Comparison of ENCODE assay signal across 1 cellular context in genomic region chr11:112024778-112025678, GRCh38.
A peak's percentile ranks its signal among the peaks of the same experiment; 100 is the strongest.
TF ChIP-seq lines count a peak whose summit lies in the region.

DLAT (plus strand) TSS chr11:112025408; CDS start chr11:112025473, 65 bp downstream.

TF ChIP-seq in K562, 482 proteins besides CTCF, POLR2A, EP300 and RAD21 (continued from another document and continues in another):
- TF ChIP-seq, protein P1, sequence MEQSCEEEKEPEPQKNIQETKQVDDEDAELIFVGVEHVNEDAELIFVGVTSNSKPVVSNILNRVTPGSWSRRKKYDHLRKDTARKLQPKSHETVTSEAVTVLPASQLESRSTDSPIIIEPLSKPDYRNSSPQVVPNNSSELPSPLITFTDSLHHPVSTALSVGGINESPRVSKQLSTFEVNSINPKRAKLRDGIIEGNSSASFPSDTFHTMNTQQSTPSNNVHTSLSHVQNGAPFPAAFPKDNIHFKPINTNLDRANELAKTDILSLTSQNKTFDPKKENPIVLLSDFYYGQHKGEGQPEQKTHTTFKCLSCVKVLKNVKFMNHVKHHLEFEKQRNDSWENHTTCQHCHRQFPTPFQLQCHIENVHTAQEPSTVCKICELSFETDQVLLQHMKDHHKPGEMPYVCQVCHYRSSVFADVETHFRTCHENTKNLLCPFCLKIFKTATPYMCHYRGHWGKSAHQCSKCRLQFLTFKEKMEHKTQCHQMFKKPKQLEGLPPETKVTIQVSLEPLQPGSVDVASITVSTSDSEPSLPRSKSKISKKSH (CRISPR knock-in tag; IDR thresholded peaks at IDR 0.05) = no peak
- peak; percentile 54; the same call in 1 of the 2 replicates for TF ChIP-seq ZNF12 (CRISPR knock-in tag; IDR thresholded peaks at IDR 0.05)
- TF ChIP-seq, protein P2, sequence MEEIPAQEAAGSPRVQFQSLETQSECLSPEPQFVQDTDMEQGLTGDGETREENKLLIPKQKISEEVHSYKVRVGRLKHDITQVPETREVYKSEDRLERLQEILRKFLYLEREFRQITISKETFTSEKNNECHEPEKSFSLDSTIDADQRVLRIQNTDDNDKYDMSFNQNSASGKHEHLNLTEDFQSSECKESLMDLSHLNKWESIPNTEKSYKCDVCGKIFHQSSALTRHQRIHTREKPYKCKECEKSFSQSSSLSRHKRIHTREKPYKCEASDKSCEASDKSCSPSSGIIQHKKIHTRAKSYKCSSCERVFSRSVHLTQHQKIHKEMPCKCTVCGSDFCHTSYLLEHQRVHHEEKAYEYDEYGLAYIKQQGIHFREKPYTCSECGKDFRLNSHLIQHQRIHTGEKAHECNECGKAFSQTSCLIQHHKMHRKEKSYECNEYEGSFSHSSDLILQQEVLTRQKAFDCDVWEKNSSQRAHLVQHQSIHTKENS (CRISPR knock-in tag; IDR thresholded peaks at IDR 0.05) = 0 out of 2 replicates have a peak, but pooled peaks have one; percentile 26
- no peak for TF ChIP-seq CBX2 (IDR thresholded peaks at IDR 0.05; ENCODE audit: insufficient read depth, low read length, poor library complexity, severe bottlenecking)
- no peak for TF ChIP-seq CBFB (CRISPR knock-in tag; IDR thresholded peaks at IDR 0.05)
- TF ChIP-seq, protein P3, sequence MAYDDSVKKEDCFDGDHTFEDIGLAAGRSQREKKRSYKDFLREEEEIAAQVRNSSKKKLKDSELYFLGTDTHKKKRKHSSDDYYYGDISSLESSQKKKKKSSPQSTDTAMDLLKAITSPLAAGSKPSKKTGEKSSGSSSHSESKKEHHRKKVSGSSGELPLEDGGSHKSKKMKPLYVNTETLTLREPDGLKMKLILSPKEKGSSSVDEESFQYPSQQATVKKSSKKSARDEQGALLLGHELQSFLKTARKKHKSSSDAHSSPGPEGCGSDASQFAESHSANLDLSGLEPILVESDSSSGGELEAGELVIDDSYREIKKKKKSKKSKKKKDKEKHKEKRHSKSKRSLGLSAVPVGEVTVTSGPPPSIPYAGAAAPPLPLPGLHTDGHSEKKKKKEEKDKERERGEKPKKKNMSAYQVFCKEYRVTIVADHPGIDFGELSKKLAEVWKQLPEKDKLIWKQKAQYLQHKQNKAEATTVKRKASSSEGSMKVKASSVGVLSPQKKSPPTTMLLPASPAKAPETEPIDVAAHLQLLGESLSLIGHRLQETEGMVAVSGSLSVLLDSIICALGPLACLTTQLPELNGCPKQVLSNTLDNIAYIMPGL (CRISPR knock-in tag; IDR thresholded peaks at IDR 0.05) = peak; percentile 82
- TF ChIP-seq MAZ (CRISPR knock-in tag; conservative IDR thresholded peaks at IDR 0.05 in 1 of 2, IDR thresholded peaks at IDR 0.05 in 1 of 2) = peak; percentile 85 to 86; a peak in 3 of 4 replicates
- peak in 1 of 2 experiments; percentile 54; a peak in 1 of 4 replicates for TF ChIP-seq SRF (CRISPR knock-in tag; IDR thresholded peaks at IDR 0.05)
- TF ChIP-seq, protein P4, sequence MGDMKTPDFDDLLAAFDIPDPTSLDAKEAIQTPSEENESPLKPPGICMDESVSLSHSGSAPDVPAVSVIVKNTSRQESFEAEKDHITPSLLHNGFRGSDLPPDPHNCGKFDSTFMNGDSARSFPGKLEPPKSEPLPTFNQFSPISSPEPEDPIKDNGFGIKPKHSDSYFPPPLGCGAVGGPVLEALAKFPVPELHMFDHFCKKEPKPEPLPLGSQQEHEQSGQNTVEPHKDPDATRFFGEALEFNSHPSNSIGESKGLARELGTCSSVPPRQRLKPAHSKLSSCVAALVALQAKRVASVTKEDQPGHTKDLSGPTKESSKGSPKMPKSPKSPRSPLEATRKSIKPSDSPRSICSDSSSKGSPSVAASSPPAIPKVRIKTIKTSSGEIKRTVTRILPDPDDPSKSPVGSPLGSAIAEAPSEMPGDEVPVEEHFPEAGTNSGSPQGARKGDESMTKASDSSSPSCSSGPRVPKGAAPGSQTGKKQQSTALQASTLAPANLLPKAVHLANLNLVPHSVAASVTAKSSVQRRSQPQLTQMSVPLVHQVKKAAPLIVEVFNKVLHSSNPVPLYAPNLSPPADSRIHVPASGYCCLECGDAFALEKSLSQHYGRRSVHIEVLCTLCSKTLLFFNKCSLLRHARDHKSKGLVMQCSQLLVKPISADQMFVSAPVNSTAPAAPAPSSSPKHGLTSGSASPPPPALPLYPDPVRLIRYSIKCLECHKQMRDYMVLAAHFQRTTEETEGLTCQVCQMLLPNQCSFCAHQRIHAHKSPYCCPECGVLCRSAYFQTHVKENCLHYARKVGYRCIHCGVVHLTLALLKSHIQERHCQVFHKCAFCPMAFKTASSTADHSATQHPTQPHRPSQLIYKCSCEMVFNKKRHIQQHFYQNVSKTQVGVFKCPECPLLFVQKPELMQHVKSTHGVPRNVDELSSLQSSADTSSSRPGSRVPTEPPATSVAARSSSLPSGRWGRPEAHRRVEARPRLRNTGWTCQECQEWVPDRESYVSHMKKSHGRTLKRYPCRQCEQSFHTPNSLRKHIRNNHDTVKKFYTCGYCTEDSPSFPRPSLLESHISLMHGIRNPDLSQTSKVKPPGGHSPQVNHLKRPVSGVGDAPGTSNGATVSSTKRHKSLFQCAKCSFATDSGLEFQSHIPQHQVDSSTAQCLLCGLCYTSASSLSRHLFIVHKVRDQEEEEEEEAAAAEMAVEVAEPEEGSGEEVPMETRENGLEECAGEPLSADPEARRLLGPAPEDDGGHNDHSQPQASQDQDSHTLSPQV (IDR thresholded peaks at IDR 0.05) = 0 out of 2 replicates have a peak, but pooled peaks have one; percentile 18
- no peak; the same call in 1 of the 2 replicates for TF ChIP-seq KLF13 (tag; IDR thresholded peaks at IDR 0.05; ENCODE audit: borderline replicate concordance, low read depth)
- TF ChIP-seq ATF2 (CRISPR knock-in tag; IDR thresholded peaks at IDR 0.05) = no peak
- no peak for TF ChIP-seq ZNF77 (CRISPR knock-in tag; IDR thresholded peaks at IDR 0.05)
- no peak for TF ChIP-seq EHMT2 (IDR thresholded peaks at IDR 0.05)
- TF ChIP-seq ZFP36 (IDR thresholded peaks at IDR 0.05; ENCODE audit: low read depth, low read length, partially characterized antibody) = no peak
- TF ChIP-seq ZNF347 (CRISPR knock-in tag; IDR thresholded peaks at IDR 0.05; ENCODE audit: low read depth) = no peak
- no peak for TF ChIP-seq FOXA3 (CRISPR knock-in tag; conservative IDR thresholded peaks at IDR 0.05 in 1 of 2, IDR thresholded peaks at IDR 0.05 in 1 of 2)
- no peak for TF ChIP-seq ZSCAN29 (IDR thresholded peaks at IDR 0.05)
- peak; percentile 98 for TF ChIP-seq SUPT5H (IDR thresholded peaks at IDR 0.05)
- TF ChIP-seq, protein P5, sequence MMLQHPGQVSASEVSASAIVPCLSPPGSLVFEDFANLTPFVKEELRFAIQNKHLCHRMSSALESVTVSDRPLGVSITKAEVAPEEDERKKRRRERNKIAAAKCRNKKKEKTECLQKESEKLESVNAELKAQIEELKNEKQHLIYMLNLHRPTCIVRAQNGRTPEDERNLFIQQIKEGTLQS (IDR thresholded peaks at IDR 0.05) = peak; percentile 40; the same call in 1 of the 2 replicates
- TF ChIP-seq, protein P5 (CRISPR knock-in tag; conservative IDR thresholded peaks at IDR 0.05) = no peak
- TF ChIP-seq HNRNPK (IDR thresholded peaks at IDR 0.05; ENCODE audit: low read depth, low read length, poor library complexity, severe bottlenecking) = no peak
- peak; percentile 16 for TF ChIP-seq NCOA4 (IDR thresholded peaks at IDR 0.05; ENCODE audit: partially characterized antibody)
- no peak for TF ChIP-seq PREB (CRISPR knock-in tag; IDR thresholded peaks at IDR 0.05)
- TF ChIP-seq ZNF695 (CRISPR knock-in tag; IDR thresholded peaks at IDR 0.05) = no peak
- no peak for TF ChIP-seq ZNF699 (CRISPR knock-in tag; IDR thresholded peaks at IDR 0.05; ENCODE audit: insufficient replicate concordance)
- peak; percentile 88 for TF ChIP-seq SP1 (CRISPR knock-in tag; IDR thresholded peaks at IDR 0.05)
- no peak for TF ChIP-seq MCM2 (IDR thresholded peaks at IDR 0.05; ENCODE audit: low read depth)
- TF ChIP-seq, protein P6, sequence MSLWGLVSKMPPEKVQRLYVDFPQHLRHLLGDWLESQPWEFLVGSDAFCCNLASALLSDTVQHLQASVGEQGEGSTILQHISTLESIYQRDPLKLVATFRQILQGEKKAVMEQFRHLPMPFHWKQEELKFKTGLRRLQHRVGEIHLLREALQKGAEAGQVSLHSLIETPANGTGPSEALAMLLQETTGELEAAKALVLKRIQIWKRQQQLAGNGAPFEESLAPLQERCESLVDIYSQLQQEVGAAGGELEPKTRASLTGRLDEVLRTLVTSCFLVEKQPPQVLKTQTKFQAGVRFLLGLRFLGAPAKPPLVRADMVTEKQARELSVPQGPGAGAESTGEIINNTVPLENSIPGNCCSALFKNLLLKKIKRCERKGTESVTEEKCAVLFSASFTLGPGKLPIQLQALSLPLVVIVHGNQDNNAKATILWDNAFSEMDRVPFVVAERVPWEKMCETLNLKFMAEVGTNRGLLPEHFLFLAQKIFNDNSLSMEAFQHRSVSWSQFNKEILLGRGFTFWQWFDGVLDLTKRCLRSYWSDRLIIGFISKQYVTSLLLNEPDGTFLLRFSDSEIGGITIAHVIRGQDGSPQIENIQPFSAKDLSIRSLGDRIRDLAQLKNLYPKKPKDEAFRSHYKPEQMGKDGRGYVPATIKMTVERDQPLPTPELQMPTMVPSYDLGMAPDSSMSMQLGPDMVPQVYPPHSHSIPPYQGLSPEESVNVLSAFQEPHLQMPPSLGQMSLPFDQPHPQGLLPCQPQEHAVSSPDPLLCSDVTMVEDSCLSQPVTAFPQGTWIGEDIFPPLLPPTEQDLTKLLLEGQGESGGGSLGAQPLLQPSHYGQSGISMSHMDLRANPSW (CRISPR knock-in tag; IDR thresholded peaks at IDR 0.05) = peak; percentile 14; the same call in 1 of the 2 replicates
- no peak for TF ChIP-seq ZNF280A (IDR thresholded peaks at IDR 0.05; ENCODE audit: low read depth, partially characterized antibody)
- TF ChIP-seq DACH1 (IDR thresholded peaks at IDR 0.05; ENCODE audit: partially characterized antibody) = no peak
- TF ChIP-seq SMARCA5 (IDR thresholded peaks at IDR 0.05) = no peak
- TF ChIP-seq HMG20A (CRISPR knock-in tag; conservative IDR thresholded peaks at IDR 0.05) = no peak
- TF ChIP-seq FOXM1 (IDR thresholded peaks at IDR 0.05; ENCODE audit: low read depth) = no peak
- TF ChIP-seq FOXM1 (CRISPR knock-in tag; IDR thresholded peaks at IDR 0.05; ENCODE audit: low read depth) = 0 out of 2 replicates have a peak, but pooled peaks have one; percentile 39
- TF ChIP-seq NFIC (IDR thresholded peaks at IDR 0.05) = peak; percentile 58
- no peak for TF ChIP-seq PHB2 (IDR thresholded peaks at IDR 0.05; ENCODE audit: low read depth)
- peak; percentile 78 for TF ChIP-seq NR2C2 (CRISPR knock-in tag; IDR thresholded peaks at IDR 0.05)
- TF ChIP-seq NR2C2 (tag; IDR thresholded peaks at IDR 0.05) = peak; percentile 95
- no peak; the same call in 1 of the 2 replicates for TF ChIP-seq E2F3 (CRISPR knock-in tag; IDR thresholded peaks at IDR 0.05)
- TF ChIP-seq ZC3H8 (IDR thresholded peaks at IDR 0.05) = 0 out of 2 replicates have a peak, but pooled peaks have one; percentile 50
- peak; percentile 29 to 46; a peak in 2 of 4 replicates for TF ChIP-seq TEAD1 (CRISPR knock-in tag; IDR thresholded peaks at IDR 0.05)
- no peak for TF ChIP-seq ZNF133 (CRISPR knock-in tag; IDR thresholded peaks at IDR 0.05)
- no peak for TF ChIP-seq ZNF551 (CRISPR knock-in tag; IDR thresholded peaks at IDR 0.05)
- no peak for TF ChIP-seq ZNF41 (CRISPR knock-in tag; conservative IDR thresholded peaks at IDR 0.05)
- TF ChIP-seq ZNF639 (CRISPR knock-in tag; conservative IDR thresholded peaks at IDR 0.05 in 1 of 2, IDR thresholded peaks at IDR 0.05 in 1 of 2) = peak in 1 of 2 experiments; percentile 51; a peak in 1 of 4 replicates
- no peak for TF ChIP-seq MAFG (tag; conservative IDR thresholded peaks at IDR 0.05)
- TF ChIP-seq PTBP1 (IDR thresholded peaks at IDR 0.05; ENCODE audit: low read depth, low read length) = no peak
- no peak for TF ChIP-seq ZNF79 (CRISPR knock-in tag; IDR thresholded peaks at IDR 0.05; ENCODE audit: low read depth)
- no peak for TF ChIP-seq ILK (tag; IDR thresholded peaks at IDR 0.05; ENCODE audit: borderline replicate concordance, low read depth)
